ENCODE assay signal across 13 cellular contexts in genomic region chr2:46769809-46770208, GRCh38.
DNase-seq lines count a peak whose midpoint lies in the region; ATAC-seq, FAIRE-seq and TF ChIP-seq lines count a peak whose summit lies in the region.
"Had no signal": no experiment of that assay in that cellular context is flagged by ENCODE, and none has a peak within 500 bp of the region (broad histone marks: within the 10 kb centered on the region; RNA-seq: fewer than 3 reads in every experiment).

No MANE protein-coding gene starts in this region.

- intact Hi-C loops in pancreas (cut with DNase I), result no loop called here

- no peaks in the 10 kb centered on the region for H3K9me3 ChIP-seq in pancreas
- H3K9me3 ChIP-seq: suprapubic skin had no signal

- WGBS in pancreas, 2 donors, result 45 to 62% methylated on average over 1 of the region's 1 CpG

- H3K27ac Mint-ChIP-seq in activated naive CD8-positive, alpha-beta T cell treated with anti-CD3 and anti-CD28 coated beads, Interleukin-2, amount 50 U/mL, for 24 hours, result no peak overlapping the region

- no peaks in the 10 kb centered on the region for H3K36me3 ChIP-seq in bronchial epithelial cell (ENCODE audit: control insufficient read depth, insufficient read depth, low read length)
- H3K36me3 ChIP-seq in pancreas, result no peaks in the 10 kb centered on the region
- H3K36me3 ChIP-seq: suprapubic skin had no signal

- ATAC-seq in pancreas (peak in 3 of 4 donors; percentile 58 to 76 (median 61)), GM21381 (IDR thresholded peaks at IDR 0.05; ENCODE audit: unreplicated experiment) (no peak)
- no peak for ATAC-seq in activated naive CD8-positive, alpha-beta T cell treated with anti-CD3 and anti-CD28 coated beads, Interleukin-2, amount 50 U/mL, for 24 hours

- H3K27me3 Mint-ChIP-seq in activated naive CD8-positive, alpha-beta T cell treated with anti-CD3 and anti-CD28 coated beads, Interleukin-2, amount 50 U/mL, for 24 hours, result no peaks in the 10 kb centered on the region
- H3K27me3 Mint-ChIP-seq: brain had no signal

- H3K4me1 ChIP-seq in pancreas, result peaks cover 0 to 8% (median 7%) of the 10 kb centered on the region in 3 donors
- H3K4me1 ChIP-seq: suprapubic skin had no signal

- no peaks in the 10 kb centered on the region for H3K9me3 Mint-ChIP-seq in activated naive CD8-positive, alpha-beta T cell treated with anti-CD3 and anti-CD28 coated beads, Interleukin-2, amount 50 U/mL, for 24 hours

- no peaks in the 10 kb centered on the region for H3K4me1 Mint-ChIP-seq in activated naive CD8-positive, alpha-beta T cell treated with anti-CD3 and anti-CD28 coated beads, Interleukin-2, amount 50 U/mL, for 24 hours

- H3K27me3 ChIP-seq in bronchial epithelial cell (ENCODE audit: control insufficient read depth, insufficient read depth, low read length), result no peaks in the 10 kb centered on the region
- H3K27me3 ChIP-seq in pancreas, result no peaks in the 10 kb centered on the region
- H3K27me3 ChIP-seq: suprapubic skin had no signal

- H3K36me3 Mint-ChIP-seq in activated naive CD8-positive, alpha-beta T cell treated with anti-CD3 and anti-CD28 coated beads, Interleukin-2, amount 50 U/mL, for 24 hours (ENCODE audit: low read depth), result no peaks in the 10 kb centered on the region
- H3K36me3 Mint-ChIP-seq: brain had no signal

- no peak for DNase-seq in GM12864 (ENCODE audit: low read depth)
- DNase-seq in NCI-H2196 (lab: John Stamatoyannopoulos, UW; ENCODE audit: unreplicated experiment), result peak; percentile 27
- DNase-seq in bronchial epithelial cell (ENCODE audit: low read depth), result no peak
- no peak for DNase-seq in pancreas
- no peak for DNase-seq in activated naive CD8-positive, alpha-beta T cell treated with anti-CD3 and anti-CD28 coated beads, Interleukin-2, amount 50 U/mL, for 24 hours
- no peak for DNase-seq in frontal cortex (ENCODE audit: low spot score in 2 of 2)
- DNase-seq in GM13976 (ENCODE audit: low spot score), result no peak
- DNase-seq: activated CD4-positive, CD25-positive, alpha-beta regulatory T cell treated with anti-CD3 and anti-CD28 coated beads, Interleukin-2, amount 50 U/mL, for 72 hours had no signal

- in situ Hi-C loops in GM13976 (cut with MboI; ENCODE audit: low sequenced_read_pairs, unreplicated experiment), result no loop called here

- H3K4me3 Mint-ChIP-seq in activated naive CD8-positive, alpha-beta T cell treated with anti-CD3 and anti-CD28 coated beads, Interleukin-2, amount 50 U/mL, for 24 hours, result no peak overlapping the region
- H3K4me3 Mint-ChIP-seq: brain had no signal

- TF ChIP-seq CTCF in GM12864 (IDR thresholded peaks at IDR 0.05; ENCODE audit: low read depth, low read length, missing control alignments) (peak; percentile 2), bronchial epithelial cell (IDR thresholded peaks at IDR 0.05; ENCODE audit: insufficient read depth, low read length, severe bottlenecking) (peak; percentile 4), pancreas (IDR thresholded peaks at IDR 0.05) (peak in 1 of 4 donors; percentile 8), GM13976 (IDR thresholded peaks at IDR 0.05; ENCODE audit: borderline replicate concordance, control extremely low read depth, extremely low read depth, insufficient read depth, missing control alignments) (no peak)

- H3K4me3 ChIP-seq in GM12864 (ENCODE audit: low read depth, low read length) (no peak overlapping the region), bronchial epithelial cell (ENCODE audit: low read depth, low read length) (no peak overlapping the region), pancreas (no peak overlapping the region)
- H3K4me3 ChIP-seq: suprapubic skin had no signal

- H3K27ac ChIP-seq in pancreas, result no peak overlapping the region
- H3K27ac ChIP-seq: suprapubic skin had no signal

- no peak for FAIRE-seq in bronchial epithelial cell (lab: Jason Lieb, UNC)
- FAIRE-seq in pancreas (lab: Jason Lieb, UNC), result no peak
- no peak for FAIRE-seq in frontal cortex (lab: Jason Lieb, UNC)
- FAIRE-seq: D721Med, GM12892 had no signal

Comparison
In these comparisons a context has a peak if more than half of its experiments do, and no peak if none do; other contexts are left out.
1. ATAC-seq: peak in pancreas (3 of 4); none in GM21381 (single experiment) and activated naive CD8-positive, alpha-beta T cell treated with anti-CD3 and anti-CD28 coated beads, Interleukin-2, amount 50 U/mL, for 24 hours (single experiment).